In genomic region chr14:50532502-50533313, GRCh38 we compare ENCODE assay signal across 1 cellular context.
TF ChIP-seq lines count a peak whose summit lies in the region.

MAP4K5 (minus strand) TSS chr14:50532569; CDS start chr14:50532049, 520 bp downstream.

TF ChIP-seq in K562, 482 proteins besides CTCF, POLR2A, EP300 and RAD21 (continued from another document and continues in another):
- TF ChIP-seq ETV6 (IDR thresholded peaks at IDR 0.05; ENCODE audit: borderline replicate concordance in 1 of 2, low read depth in 2 of 2, low read length in 1 of 2): no peak
- TF ChIP-seq ETV6 (CRISPR knock-in tag; IDR thresholded peaks at IDR 0.05; ENCODE audit: borderline replicate concordance): no peak
- no peak for TF ChIP-seq SNAPC5 (CRISPR knock-in tag; IDR thresholded peaks at IDR 0.05)
- TF ChIP-seq ATF3 (IDR thresholded peaks at IDR 0.05): no peak
- no peak for TF ChIP-seq ATF3 (CRISPR knock-in tag; conservative IDR thresholded peaks at IDR 0.05)
- no peak for TF ChIP-seq PHTF2 (CRISPR knock-in tag; IDR thresholded peaks at IDR 0.05)
- peak; percentile 46 for TF ChIP-seq CTCFL (IDR thresholded peaks at IDR 0.05; ENCODE audit: borderline replicate concordance, insufficient read depth, low read depth, low read length, poor library complexity, severe bottlenecking)
- no peak for TF ChIP-seq NCOA4 (IDR thresholded peaks at IDR 0.05; ENCODE audit: partially characterized antibody)
- TF ChIP-seq DEAF1 (CRISPR knock-in tag; IDR thresholded peaks at IDR 0.05): peak; percentile 64; the same call in 1 of the 2 replicates
- TF ChIP-seq KAT8 (IDR thresholded peaks at IDR 0.05; ENCODE audit: low read depth): no peak
- TF ChIP-seq RCOR1 (IDR thresholded peaks at IDR 0.05; ENCODE audit: borderline replicate concordance in 1 of 2, low read depth in 2 of 2, low read length in 2 of 2): peak in 1 of 2 experiments; percentile 30; a peak in 1 of 4 replicates
- TF ChIP-seq MYNN (IDR thresholded peaks at IDR 0.05): no peak
- no peak for TF ChIP-seq MYNN (CRISPR knock-in tag; IDR thresholded peaks at IDR 0.05)
- no peak for TF ChIP-seq ZNF280B (CRISPR knock-in tag; IDR thresholded peaks at IDR 0.05)
- no peak for TF ChIP-seq ZBTB43 (CRISPR knock-in tag; IDR thresholded peaks at IDR 0.05)
- no peak for TF ChIP-seq PATZ1 (CRISPR knock-in tag; IDR thresholded peaks at IDR 0.05; ENCODE audit: borderline replicate concordance)
- TF ChIP-seq ZNF655 (CRISPR knock-in tag; IDR thresholded peaks at IDR 0.05): no peak
- TF ChIP-seq ARID4B (CRISPR knock-in tag; IDR thresholded peaks at IDR 0.05): peak; percentile 50; the same call in 1 of the 2 replicates
- TF ChIP-seq CBFB (CRISPR knock-in tag; IDR thresholded peaks at IDR 0.05): no peak
- no peak for TF ChIP-seq C11orf30 (IDR thresholded peaks at IDR 0.05; ENCODE audit: low read depth)
- TF ChIP-seq SIN3A (IDR thresholded peaks at IDR 0.05; ENCODE audit: borderline replicate concordance in 2 of 2, control insufficient read depth in 1 of 2, low read depth in 2 of 2, low read length in 2 of 2): peak in 1 of 2 experiments; percentile 55; a peak in 1 of 4 replicates
- peak; percentile 65 to 80 for TF ChIP-seq E2F6 (IDR thresholded peaks at IDR 0.05; ENCODE audit: borderline replicate concordance in 1 of 2, extremely low read depth in 1 of 2, insufficient read depth in 1 of 2, insufficient read length in 1 of 2, low read depth in 1 of 2, low read length in 1 of 2, poor library complexity in 1 of 2, severe bottlenecking in 1 of 2)
- no peak for TF ChIP-seq HMBOX1 (IDR thresholded peaks at IDR 0.05)
- no peak for TF ChIP-seq TOE1 (IDR thresholded peaks at IDR 0.05; ENCODE audit: borderline replicate concordance)
- no peak for TF ChIP-seq TOE1 (CRISPR knock-in tag; IDR thresholded peaks at IDR 0.05; ENCODE audit: borderline replicate concordance, low read depth)
- no peak for TF ChIP-seq NR2F6 (CRISPR knock-in tag; IDR thresholded peaks at IDR 0.05)
- no peak for TF ChIP-seq FOS (IDR thresholded peaks at IDR 0.05; ENCODE audit: extremely low read depth, insufficient read length)
- TF ChIP-seq FIP1L1 (IDR thresholded peaks at IDR 0.05; ENCODE audit: low read depth, low read length, poor library complexity, severe bottlenecking): no peak
- TF ChIP-seq THRB (CRISPR knock-in tag; conservative IDR thresholded peaks at IDR 0.05): no peak
- no peak for TF ChIP-seq ZNF41 (CRISPR knock-in tag; conservative IDR thresholded peaks at IDR 0.05)
- TF ChIP-seq TRIM25 (IDR thresholded peaks at IDR 0.05; ENCODE audit: borderline replicate concordance): no peak
- TF ChIP-seq ZNF668 (CRISPR knock-in tag; IDR thresholded peaks at IDR 0.05): no peak
- TF ChIP-seq TCFL5 (CRISPR knock-in tag; conservative IDR thresholded peaks at IDR 0.05): no peak
- TF ChIP-seq FOXA3 (CRISPR knock-in tag; conservative IDR thresholded peaks at IDR 0.05 in 1 of 2, IDR thresholded peaks at IDR 0.05 in 1 of 2): no peak
- no peak for TF ChIP-seq GTF2A2 (tag; IDR thresholded peaks at IDR 0.05)
- TF ChIP-seq LCOR (CRISPR knock-in tag; IDR thresholded peaks at IDR 0.05): no peak
- 0 out of 2 replicates have a peak, but pooled peaks have one; percentile 24 for TF ChIP-seq FOSL1 (tag; conservative IDR thresholded peaks at IDR 0.05)
